Comparison of ENCODE assay signal across 20 cellular contexts in the genomic region with DNA sequence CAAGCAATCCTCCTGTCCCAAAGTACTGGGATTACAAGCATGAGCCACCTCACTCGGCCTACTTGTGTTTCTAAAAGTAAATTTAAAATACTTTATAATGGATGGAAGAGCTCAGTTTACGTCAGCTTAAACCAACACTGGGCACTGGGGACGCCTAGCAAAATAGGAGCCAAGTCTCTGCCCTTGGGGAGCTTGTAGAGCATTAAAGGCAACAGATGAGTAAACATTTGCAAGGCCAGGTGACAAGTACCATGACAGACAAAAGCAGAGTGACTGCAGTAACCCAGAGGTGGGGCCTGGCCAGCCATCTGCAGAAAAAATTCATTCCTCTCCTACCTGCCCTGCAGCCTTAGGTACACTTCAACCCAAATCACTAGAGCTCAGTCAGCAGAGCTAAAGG. TPM values are rescaled to one million over a fixed set of nuclear protein-coding genes. Genes with fewer than 3 reads are reported as not detected.
DNase-seq lines count a peak whose midpoint lies in the region; ATAC-seq lines count a peak whose summit lies in the region.
"Had no signal": no experiment of that assay in that cellular context is flagged by ENCODE, and none has a peak within 500 bp of the region (broad histone marks: within the 10 kb centered on the region; RNA-seq: fewer than 3 reads in every experiment).

No MANE protein-coding gene starts in this region.

- peak; percentile 99 for DNase-seq in DMS53 treated with DMSO at 0.1 percent for 48 hours (lab: John Stamatoyannopoulos, UW; ENCODE audit: unreplicated experiment)
- peak; percentile 75 for DNase-seq in NCI-H1436 (lab: John Stamatoyannopoulos, UW)
- DNase-seq in NCI-H510A treated with DMSO at 0.1 percent for 48 hours (lab: John Stamatoyannopoulos, UW) = peak; percentile 93
- no peak for DNase-seq in left colon
- DNase-seq in activated CD4-positive, alpha-beta T cell treated with anti-CD3 and anti-CD28 coated beads for 1 hour = no peak
- DNase-seq in stimulated activated CD4-positive, alpha-beta T cell treated with anti-CD3 and anti-CD28 coated beads, Interleukin-4, amount 100 ng/mL, for 1 hour = no peak
- DNase-seq in GF-D8 (lab: John Stamatoyannopoulos, UW) = no peak
- DNase-seq: activated CD8-positive, alpha-beta memory T cell treated with anti-CD3 and anti-CD28 coated beads for 24 hours; activated T-cell treated with anti-CD3 and anti-CD28 coated beads, Interleukin-2, amount 50 U/mL, for 72 hours; CD4-positive, alpha-beta T cell; DND-41; HFFc6; naive B cell; right cardiac atrium; SK-N-SH; stimulated activated CD4-positive, alpha-beta T cell treated with anti-CD3 and anti-CD28 coated beads, Interleukin-15, amount 100 ng/mL, for 24 hours had no signal

- intact Hi-C loops in left colon (cut with DNase I, micrococcal nuclease) = no loop called here

- ATAC-seq in left colon = peak; percentile 49
- ATAC-seq in GM18511 (IDR thresholded peaks at IDR 0.05; ENCODE audit: unreplicated experiment) = no peak
- ATAC-seq: activated CD4-positive, CD25-positive, alpha-beta regulatory T cell treated with anti-CD3 and anti-CD28 coated beads, Interleukin-2, amount 50 U/mL, for 24 hours; activated T-cell treated with anti-CD3 and anti-CD28 coated beads, Interleukin-2, amount 50 U/mL, for 72 hours; K562; right cardiac atrium; stimulated activated effector memory CD8-positive, alpha-beta T cell treated with anti-CD3 and anti-CD28 coated beads, Interleukin-12 subunit alpha, Interleukin-12 subunit beta, amount 100 ng/mL, for 72 hours had no signal

RNA-seq across cellular contexts. Expression of gene NLK, which starts 12.1 kb away (rescaled TPM):
- total RNA-seq in left colon = 10 to 100 TPM; 22.6 to 25.2 TPM

Comparison
In these comparisons a context has a peak if more than half of its experiments do, and no peak if none do; other contexts are left out.
1. DNase-seq: peak in DMS53 treated with DMSO at 0.1 percent for 48 hours (single experiment), NCI-H1436 (single experiment) and NCI-H510A treated with DMSO at 0.1 percent for 48 hours (single experiment); none in left colon (0 of 2), activated CD4-positive, alpha-beta T cell treated with anti-CD3 and anti-CD28 coated beads for 1 hour (single experiment), stimulated activated CD4-positive, alpha-beta T cell treated with anti-CD3 and anti-CD28 coated beads, Interleukin-4, amount 100 ng/mL, for 1 hour (single experiment) and GF-D8 (single experiment).